ENCODE assay signal across 28 cellular contexts in genomic region chrX:35244088-35244741, GRCh38.
"Had no signal": no experiment of that assay in that cellular context is flagged by ENCODE, and none has a peak within 500 bp of the region (broad histone marks: within the 10 kb centered on the region; RNA-seq: fewer than 3 reads in every experiment).

No MANE protein-coding gene starts in this region.

- H3K4me3 ChIP-seq: stomach, suprapubic skin, testis, thoracic aorta, thyroid gland, tibial artery, tibial nerve, transverse colon, upper lobe of left lung, upper lobe of right lung, uterus, vagina had no signal

- H3K36me3 Mint-ChIP-seq: stimulated activated effector memory CD8-positive, alpha-beta T cell treated with anti-CD3 and anti-CD28 coated beads, Interleukin-12 subunit alpha, Interleukin-12 subunit beta, amount 100 ng/mL, for 72 hours; stimulated activated memory B cell treated with anti-CD40 and anti-IgM and Interleukin-4, amounts not matched to agents 10 μg/mL and 1 μg/mL and 100 μg/mL, for 72 hours; stimulated activated naive B cell treated with anti-CD40 and anti-IgM and Interleukin-4, amounts not matched to agents 10 μg/mL and 1 μg/mL and 100 μg/mL, for 72 hours; type B pancreatic cell had no signal

- H3K4me1 Mint-ChIP-seq: stimulated activated effector memory CD8-positive, alpha-beta T cell treated with anti-CD3 and anti-CD28 coated beads, Interleukin-12 subunit alpha, Interleukin-12 subunit beta, amount 100 ng/mL, for 72 hours; stimulated activated memory B cell treated with anti-CD40 and anti-IgM and Interleukin-4, amounts not matched to agents 10 μg/mL and 1 μg/mL and 100 μg/mL, for 72 hours; stimulated activated naive B cell treated with anti-CD40 and anti-IgM and Interleukin-4, amounts not matched to agents 10 μg/mL and 1 μg/mL and 100 μg/mL, for 72 hours; stimulated activated naive CD8-positive, alpha-beta T cell treated with anti-CD3 and anti-CD28 coated beads, Interleukin-15, amount 100 ng/mL, for 72 hours had no signal

- H3K27ac Mint-ChIP-seq: stimulated activated effector memory CD8-positive, alpha-beta T cell treated with anti-CD3 and anti-CD28 coated beads, Interleukin-12 subunit alpha, Interleukin-12 subunit beta, amount 100 ng/mL, for 72 hours; stimulated activated memory B cell treated with anti-CD40 and anti-IgM and Interleukin-4, amounts not matched to agents 10 μg/mL and 1 μg/mL and 100 μg/mL, for 72 hours; stimulated activated naive B cell treated with anti-CD40 and anti-IgM and Interleukin-4, amounts not matched to agents 10 μg/mL and 1 μg/mL and 100 μg/mL, for 72 hours; stimulated activated naive CD8-positive, alpha-beta T cell treated with anti-CD3 and anti-CD28 coated beads, Interleukin-15, amount 100 ng/mL, for 72 hours; stimulated activated naive CD8-positive, alpha-beta T cell treated with anti-CD3 and anti-CD28 coated beads, Interleukin-15, Interleukin-2, amounts not matched to agents 100 ng/mL and 50 ng/mL, for 24 hours; type B pancreatic cell had no signal

- H3K9me3 Mint-ChIP-seq: stimulated activated effector memory CD8-positive, alpha-beta T cell treated with anti-CD3 and anti-CD28 coated beads, Interleukin-12 subunit alpha, Interleukin-12 subunit beta, amount 100 ng/mL, for 72 hours; stimulated activated memory B cell treated with anti-CD40 and anti-IgM and Interleukin-4, amounts not matched to agents 10 μg/mL and 1 μg/mL and 100 μg/mL, for 72 hours; stimulated activated naive CD8-positive, alpha-beta T cell treated with anti-CD3 and anti-CD28 coated beads, Interleukin-15, amount 100 ng/mL, for 72 hours; stimulated activated naive CD8-positive, alpha-beta T cell treated with anti-CD3 and anti-CD28 coated beads, Interleukin-15, Interleukin-2, amounts not matched to agents 100 ng/mL and 50 ng/mL, for 24 hours; type B pancreatic cell had no signal

- H3K27ac ChIP-seq: stomach, suprapubic skin, testis, thoracic aorta, thyroid gland, tibial artery, tibial nerve, transverse colon, upper lobe of left lung, upper lobe of right lung, uterus, vagina had no signal

- ATAC-seq: stimulated activated effector memory CD8-positive, alpha-beta T cell treated with anti-CD3 and anti-CD28 coated beads, Interleukin-12 subunit alpha, Interleukin-12 subunit beta, amount 100 ng/mL, for 72 hours; stimulated activated memory B cell treated with anti-CD40 and anti-IgM and Interleukin-4, amounts not matched to agents 10 μg/mL and 1 μg/mL and 100 μg/mL, for 72 hours; stimulated activated naive B cell treated with anti-CD40 and anti-IgM and Interleukin-4, amounts not matched to agents 10 μg/mL and 1 μg/mL and 100 μg/mL, for 72 hours; stimulated activated naive CD8-positive, alpha-beta T cell treated with anti-CD3 and anti-CD28 coated beads, Interleukin-15, amount 100 ng/mL, for 72 hours; stimulated activated naive CD8-positive, alpha-beta T cell treated with anti-CD3 and anti-CD28 coated beads, Interleukin-15, Interleukin-2, amounts not matched to agents 100 U/mL and 50 U/mL, for 24 hours; upper lobe of right lung had no signal

- H3K27me3 Mint-ChIP-seq: stimulated activated memory B cell treated with anti-CD40 and anti-IgM and Interleukin-4, amounts not matched to agents 10 μg/mL and 1 μg/mL and 100 μg/mL, for 72 hours; stimulated activated naive B cell treated with anti-CD40 and anti-IgM and Interleukin-4, amounts not matched to agents 10 μg/mL and 1 μg/mL and 100 μg/mL, for 72 hours; stimulated activated naive CD8-positive, alpha-beta T cell treated with anti-CD3 and anti-CD28 coated beads, Interleukin-15, amount 100 ng/mL, for 72 hours; stimulated activated naive CD8-positive, alpha-beta T cell treated with anti-CD3 and anti-CD28 coated beads, Interleukin-15, Interleukin-2, amounts not matched to agents 100 ng/mL and 50 ng/mL, for 24 hours; type B pancreatic cell had no signal

- DNase-seq: stimulated activated CD4-positive, alpha-beta T cell treated with anti-CD3 and anti-CD28 coated beads, Interleukin-2, amount 100 ng/mL, for 48 hours; stimulated activated CD4-positive, alpha-beta T cell treated with anti-CD3 and anti-CD28 coated beads, Interleukin-4, amount 100 ng/mL, for 1 hour; stimulated activated CD4-positive, alpha-beta T cell treated with anti-CD3 and anti-CD28 coated beads, Interleukin-4, amount 100 ng/mL, for 24 hours; stimulated activated CD4-positive, alpha-beta T cell treated with anti-CD3 and anti-CD28 coated beads, Interleukin-4, amount 100 ng/mL, for 4 hours; stimulated activated CD8-positive, alpha-beta memory T cell treated with anti-CD3 and anti-CD28 coated beads, Interleukin-4, amount 100 ng/mL, for 48 hours; stimulated activated naive B cell treated with anti-CD40 and anti-IgM and Interleukin-4, amounts not matched to agents 10 μg/mL and 1 μg/mL and 100 μg/mL, for 72 hours; stimulated activated naive CD4-positive, alpha-beta T cell; stimulated activated naive CD4-positive, alpha-beta T cell treated with Interleukin-2 at 50 U/mL for 16 hours; stimulated activated naive CD8-positive, alpha-beta T cell treated with anti-CD3 and anti-CD28 coated beads, Interleukin-15, amount 100 ng/mL, for 72 hours; stimulated activated naive CD8-positive, alpha-beta T cell treated with anti-CD3 and anti-CD28 coated beads, Interleukin-15, Interleukin-2, amounts not matched to agents 100 U/mL and 50 U/mL, for 24 hours; stomach; substantia nigra; testis; thyroid gland; tibial artery; transverse colon; trophoblast cell; upper lobe of right lung; uterus had no signal

- H3K27me3 ChIP-seq: stomach, suprapubic skin, testis, thyroid gland, tibial artery, tibial nerve, transverse colon, upper lobe of left lung, upper lobe of right lung, vagina had no signal

- H3K4me1 ChIP-seq: stomach, suprapubic skin, testis, thyroid gland, tibial artery, tibial nerve, transverse colon, upper lobe of left lung, upper lobe of right lung, uterus, vagina had no signal

- H3K4me3 Mint-ChIP-seq: stimulated activated effector memory CD8-positive, alpha-beta T cell treated with anti-CD3 and anti-CD28 coated beads, Interleukin-12 subunit alpha, Interleukin-12 subunit beta, amount 100 ng/mL, for 72 hours; stimulated activated memory B cell treated with anti-CD40 and anti-IgM and Interleukin-4, amounts not matched to agents 10 μg/mL and 1 μg/mL and 100 μg/mL, for 72 hours; stimulated activated naive B cell treated with anti-CD40 and anti-IgM and Interleukin-4, amounts not matched to agents 10 μg/mL and 1 μg/mL and 100 μg/mL, for 72 hours; stimulated activated naive CD8-positive, alpha-beta T cell treated with anti-CD3 and anti-CD28 coated beads, Interleukin-15, amount 100 ng/mL, for 72 hours; stimulated activated naive CD8-positive, alpha-beta T cell treated with anti-CD3 and anti-CD28 coated beads, Interleukin-15, Interleukin-2, amounts not matched to agents 100 ng/mL and 50 ng/mL, for 24 hours; type B pancreatic cell had no signal

- H3K36me3 ChIP-seq: stomach, suprapubic skin, thoracic aorta, thyroid gland, tibial artery, tibial nerve, transverse colon, upper lobe of left lung, upper lobe of right lung, uterus, vagina had no signal

- H3K9me3 ChIP-seq: stomach, suprapubic skin, testis, thoracic aorta, thyroid gland, tibial artery, tibial nerve, transverse colon, upper lobe of left lung, upper lobe of right lung, uterus, vagina had no signal
